In genomic region chr9:116000748-116001329, GRCh38 we compare ENCODE assay signal across 8 cellular contexts.
DNase-seq lines count a peak whose midpoint lies in the region; ATAC-seq and TF ChIP-seq lines count a peak whose summit lies in the region.

No MANE protein-coding gene starts in this region.

- peak; percentile 69 for TF ChIP-seq CTCF in VCaP (conservative IDR thresholded peaks at IDR 0.05)

- no peak overlapping the region for H2AFZ ChIP-seq in mesenchymal stem cell (ENCODE audit: low read depth, low read length)

- peaks cover 2% of the 10 kb centered on the region for H3K9me3 Mint-ChIP-seq in activated CD4-positive, alpha-beta T cell treated with anti-CD3 and anti-CD28 coated beads for 36 hours (ENCODE audit: low read depth)

- H3K23ac ChIP-seq in mesenchymal stem cell (ENCODE audit: low read length in 2 of 2): no peak overlapping the region

- H3K4me2 ChIP-seq in mesenchymal stem cell (ENCODE audit: low read length, poor library complexity, severe bottlenecking): no peak overlapping the region

- POLR2A ChIA-PET in activated CD4-positive, alpha-beta T cell treated with anti-CD3 and anti-CD28 coated beads for 36 hours (lab: Charles Lee): no interaction called here

- peak overlapping the region; percentile 41 for H2AK5ac ChIP-seq in mesenchymal stem cell (ENCODE audit: low read length, severe bottlenecking)

- H2BK5ac ChIP-seq in mesenchymal stem cell (ENCODE audit: low read depth, low read length, poor library complexity, severe bottlenecking): no peak overlapping the region

- CTCF ChIA-PET in activated CD4-positive, alpha-beta T cell treated with anti-CD3 and anti-CD28 coated beads for 36 hours (lab: Charles Lee): no interaction called here

- H2BK120ac ChIP-seq in mesenchymal stem cell (ENCODE audit: low read depth, low read length): no peak overlapping the region

- peak; percentile 19 for DNase-seq in activated CD4-positive, alpha-beta T cell treated with anti-CD3 and anti-CD28 coated beads for 36 hours
- no peak for DNase-seq in activated CD4-positive, alpha-beta T cell treated with anti-CD3 and anti-CD28 coated beads, Interleukin-2, amount 50 U/mL, for 1 hour
- DNase-seq in mesenchymal stem cell (no peak), NCI-H1048 (lab: John Stamatoyannopoulos, UW) (no peak)
- DNase-seq in activated T-cell treated with anti-CD3 and anti-CD28 coated beads, Interleukin-2, amount 50 U/mL, for 1 hour: no peak

- no peaks in the 10 kb centered on the region for H3K36me3 Mint-ChIP-seq in activated CD4-positive, alpha-beta T cell treated with anti-CD3 and anti-CD28 coated beads for 36 hours (ENCODE audit: low read depth)

- H3K4me1 Mint-ChIP-seq in activated CD4-positive, alpha-beta T cell treated with anti-CD3 and anti-CD28 coated beads for 36 hours: no peaks in the 10 kb centered on the region

- H3K9ac ChIP-seq in mesenchymal stem cell (ENCODE audit: low read length): no peak overlapping the region

- no peak overlapping the region for H3K27ac Mint-ChIP-seq in activated CD4-positive, alpha-beta T cell treated with anti-CD3 and anti-CD28 coated beads for 36 hours

- no peaks in the 10 kb centered on the region for H3K79me1 ChIP-seq in mesenchymal stem cell (replicated peaks; ENCODE audit: low read length, poor library complexity, severe bottlenecking)

- peak overlapping the region in 1 of 2 experiments; percentile 18 for H3K14ac ChIP-seq in mesenchymal stem cell (ENCODE audit: low read length in 2 of 2)

- H3K9me3 ChIP-seq in mesenchymal stem cell (ENCODE audit: control insufficient read depth, low read length): no peaks in the 10 kb centered on the region

- no peaks in the 10 kb centered on the region for H3K27me3 ChIP-seq in mesenchymal stem cell (ENCODE audit: control insufficient read depth in 1 of 2, insufficient read depth in 1 of 2, low read length in 2 of 2)

- H3K4ac ChIP-seq in mesenchymal stem cell (ENCODE audit: low read depth in 1 of 2, low read length in 2 of 2): peak overlapping the region in 1 of 2 experiments; percentile 24

- H3K36me3 ChIP-seq in mesenchymal stem cell (ENCODE audit: control insufficient read depth in 1 of 2, insufficient read depth in 2 of 2, low read depth in 1 of 2, low read length in 2 of 2): no peaks in the 10 kb centered on the region

- no peak overlapping the region for H4K91ac ChIP-seq in mesenchymal stem cell (ENCODE audit: low read length)

- intact Hi-C loops in activated CD4-positive, alpha-beta T cell treated with anti-CD3 and anti-CD28 coated beads for 36 hours (cut with DNase I, micrococcal nuclease): no loop called here

- no peak overlapping the region for H2BK15ac ChIP-seq in mesenchymal stem cell (ENCODE audit: low read depth, poor library complexity, severe bottlenecking)

- H3K27ac ChIP-seq in VCaP (no peak overlapping the region), mesenchymal stem cell (ENCODE audit: low read length, poor library complexity, severe bottlenecking) (no peak overlapping the region)

- ATAC-seq in activated CD4-positive, alpha-beta T cell treated with anti-CD3 and anti-CD28 coated beads for 36 hours: no peak
- peak; percentile 71 for ATAC-seq in HG02981 (IDR thresholded peaks at IDR 0.05; ENCODE audit: unreplicated experiment)
- no peak for ATAC-seq in GM21381 (IDR thresholded peaks at IDR 0.05; ENCODE audit: unreplicated experiment)

- no peak overlapping the region for H3K18ac ChIP-seq in mesenchymal stem cell (ENCODE audit: low read depth in 1 of 2, low read length in 2 of 2)

- no peak overlapping the region for H4K8ac ChIP-seq in mesenchymal stem cell (ENCODE audit: low read length)

- H3K4me3 ChIP-seq in mesenchymal stem cell (ENCODE audit: insufficient read depth in 1 of 2, low read depth in 1 of 2, low read length in 2 of 2): no peak overlapping the region

- no peaks in the 10 kb centered on the region for H3K4me1 ChIP-seq in mesenchymal stem cell (ENCODE audit: control insufficient read depth, insufficient read depth, low read depth, low read length)

- H3K27me3 Mint-ChIP-seq in activated CD4-positive, alpha-beta T cell treated with anti-CD3 and anti-CD28 coated beads for 36 hours: peaks cover 4% of the 10 kb centered on the region

- WGBS in mesenchymal stem cell: 87% methylated on average over 4 of the region's 4 CpGs

- no peak overlapping the region for H3K4me3 Mint-ChIP-seq in activated CD4-positive, alpha-beta T cell treated with anti-CD3 and anti-CD28 coated beads for 36 hours

- peak overlapping the region in 1 of 2 experiments; percentile 68 for H2BK12ac ChIP-seq in mesenchymal stem cell (ENCODE audit: low read length in 2 of 2)
